Comparison of ENCODE assay signal across 15 cellular contexts in the genomic region with DNA sequence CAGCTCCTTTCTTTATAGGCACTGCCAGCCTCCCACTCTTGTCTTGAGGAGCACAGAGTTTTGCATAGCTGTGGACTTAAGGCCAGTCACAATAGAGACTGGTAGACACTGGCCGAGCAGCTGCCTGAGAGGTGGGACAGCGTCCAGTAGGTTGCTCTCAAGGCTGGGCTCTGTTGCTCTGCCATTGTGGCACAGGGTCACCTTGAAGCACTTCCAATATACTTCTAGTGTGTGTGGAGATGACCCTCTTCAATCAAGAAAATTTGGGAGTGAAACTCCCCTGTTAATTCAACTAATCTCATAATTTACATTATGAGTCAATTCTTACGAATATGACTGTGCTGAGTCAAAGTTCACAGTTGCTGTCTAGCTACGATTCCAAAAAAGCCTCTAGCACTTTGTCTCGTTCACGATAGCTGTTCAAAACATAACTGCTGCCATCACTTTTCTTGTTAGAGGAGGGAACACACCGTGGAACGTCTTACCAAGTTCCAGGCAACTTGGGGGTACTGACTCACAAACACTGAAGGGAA.
DNase-seq lines count a peak whose midpoint lies in the region; ATAC-seq and TF ChIP-seq lines count a peak whose summit lies in the region.
"Had no signal": no experiment of that assay in that cellular context is flagged by ENCODE, and none has a peak within 500 bp of the region (broad histone marks: within the 10 kb centered on the region; RNA-seq: fewer than 3 reads in every experiment).

No MANE protein-coding gene starts in this region.

- peak; percentile 82 for ATAC-seq in GM19463 (IDR thresholded peaks at IDR 0.05; ENCODE audit: unreplicated experiment)
- peak; percentile 65 for ATAC-seq in HG03097 (IDR thresholded peaks at IDR 0.05; ENCODE audit: low FRiP score, unreplicated experiment)
- ATAC-seq: A549, Panc1 had no signal

- POLR2A ChIA-PET in activated CD4-positive, alpha-beta memory T cell treated with anti-CD3 and anti-CD28 coated beads for 36 hours (lab: Charles Lee): no interaction called here
- POLR2A ChIA-PET in activated CD4-positive, alpha-beta memory T cell treated with anti-CD3 and anti-CD28 coated beads, Interleukin-2, amount 10 ng/mL, durations not matched to agents 7 days and 5 days (lab: Charles Lee): no interaction called here

- H3K9me3 Mint-ChIP-seq in activated CD4-positive, alpha-beta memory T cell treated with anti-CD3 and anti-CD28 coated beads for 36 hours: no peaks in the 10 kb centered on the region
- H3K9me3 Mint-ChIP-seq in activated CD4-positive, alpha-beta memory T cell treated with anti-CD3 and anti-CD28 coated beads, Interleukin-2, amount 10 ng/mL, durations not matched to agents 7 days and 5 days: no peaks in the 10 kb centered on the region
- H3K9me3 Mint-ChIP-seq: neural crest cell had no signal

- CTCF ChIA-PET in activated CD4-positive, alpha-beta memory T cell treated with anti-CD3 and anti-CD28 coated beads for 36 hours (lab: Charles Lee): no interaction called here
- CTCF ChIA-PET in activated CD4-positive, alpha-beta memory T cell treated with anti-CD3 and anti-CD28 coated beads, Interleukin-2, amount 10 ng/mL, durations not matched to agents 7 days and 5 days (lab: Charles Lee): no interaction called here

- no peaks in the 10 kb centered on the region for H3K36me3 Mint-ChIP-seq in activated CD4-positive, alpha-beta memory T cell treated with anti-CD3 and anti-CD28 coated beads for 36 hours
- H3K36me3 Mint-ChIP-seq in activated CD4-positive, alpha-beta memory T cell treated with anti-CD3 and anti-CD28 coated beads, Interleukin-2, amount 10 ng/mL, durations not matched to agents 7 days and 5 days (ENCODE audit: low read depth): no peaks in the 10 kb centered on the region

- peaks cover 17% of the 10 kb centered on the region for H3K4me1 Mint-ChIP-seq in activated CD4-positive, alpha-beta memory T cell treated with anti-CD3 and anti-CD28 coated beads for 36 hours (ENCODE audit: low read depth)
- peaks cover 13% of the 10 kb centered on the region for H3K4me1 Mint-ChIP-seq in activated CD4-positive, alpha-beta memory T cell treated with anti-CD3 and anti-CD28 coated beads, Interleukin-2, amount 10 ng/mL, durations not matched to agents 7 days and 5 days

- no peak for TF ChIP-seq CTCF in epithelial cell of esophagus (IDR thresholded peaks at IDR 0.05; ENCODE audit: insufficient read depth, low read depth, low read length, missing control alignments)

- H3K4me3 ChIP-seq in epithelial cell of esophagus (ENCODE audit: low read length): no peak overlapping the region
- H3K4me3 ChIP-seq: A549, skin epidermis, upper lobe of left lung had no signal

- H3K4me3 Mint-ChIP-seq in activated CD4-positive, alpha-beta memory T cell treated with anti-CD3 and anti-CD28 coated beads for 36 hours: no peak overlapping the region
- no peak overlapping the region for H3K4me3 Mint-ChIP-seq in activated CD4-positive, alpha-beta memory T cell treated with anti-CD3 and anti-CD28 coated beads, Interleukin-2, amount 10 ng/mL, durations not matched to agents 7 days and 5 days
- H3K4me3 Mint-ChIP-seq: neural crest cell had no signal

- peaks cover 3% of the 10 kb centered on the region for H3K27me3 Mint-ChIP-seq in activated CD4-positive, alpha-beta memory T cell treated with anti-CD3 and anti-CD28 coated beads for 36 hours
- no peaks in the 10 kb centered on the region for H3K27me3 Mint-ChIP-seq in activated CD4-positive, alpha-beta memory T cell treated with anti-CD3 and anti-CD28 coated beads, Interleukin-2, amount 10 ng/mL, durations not matched to agents 7 days and 5 days

- DNase-seq in activated CD4-positive, alpha-beta memory T cell treated with anti-CD3 and anti-CD28 coated beads for 36 hours: peak; percentile 57
- DNase-seq in activated CD4-positive, alpha-beta memory T cell treated with anti-CD3 and anti-CD28 coated beads, Interleukin-2, amount 10 ng/mL, durations not matched to agents 7 days and 5 days: no peak
- DNase-seq in epithelial cell of esophagus (ENCODE audit: low read depth) (peak; percentile 21), SW480 (ENCODE audit: low spot score) (no peak), NCI-H69 (lab: John Stamatoyannopoulos, UW) (no peak), SKM-1 (lab: John Stamatoyannopoulos, UW; ENCODE audit: unreplicated experiment) (no peak)
- DNase-seq: Calu3, NCI-H345, upper lobe of left lung had no signal

- intact Hi-C loops in activated CD4-positive, alpha-beta memory T cell treated with anti-CD3 and anti-CD28 coated beads for 36 hours (cut with micrococcal nuclease): loop anchor here (2.0 to 10.0 kb wide), 3 partner anchors 251 to 637 kb away; a partner anchor contains a TSS

- peak overlapping the region; percentile 44 for H3K27ac Mint-ChIP-seq in activated CD4-positive, alpha-beta memory T cell treated with anti-CD3 and anti-CD28 coated beads for 36 hours
- no peak overlapping the region for H3K27ac Mint-ChIP-seq in activated CD4-positive, alpha-beta memory T cell treated with anti-CD3 and anti-CD28 coated beads, Interleukin-2, amount 10 ng/mL, durations not matched to agents 7 days and 5 days

Comparison
In these comparisons a context has a peak if more than half of its experiments do, and no peak if none do; other contexts are left out.
1. DNase-seq: peak in activated CD4-positive, alpha-beta memory T cell treated with anti-CD3 and anti-CD28 coated beads for 36 hours (single experiment) and epithelial cell of esophagus (single experiment); none in activated CD4-positive, alpha-beta memory T cell treated with anti-CD3 and anti-CD28 coated beads, Interleukin-2, amount 10 ng/mL, durations not matched to agents 7 days and 5 days (single experiment), SW480 (single experiment), NCI-H69 (single experiment) and SKM-1 (single experiment).